In the genomic region with DNA sequence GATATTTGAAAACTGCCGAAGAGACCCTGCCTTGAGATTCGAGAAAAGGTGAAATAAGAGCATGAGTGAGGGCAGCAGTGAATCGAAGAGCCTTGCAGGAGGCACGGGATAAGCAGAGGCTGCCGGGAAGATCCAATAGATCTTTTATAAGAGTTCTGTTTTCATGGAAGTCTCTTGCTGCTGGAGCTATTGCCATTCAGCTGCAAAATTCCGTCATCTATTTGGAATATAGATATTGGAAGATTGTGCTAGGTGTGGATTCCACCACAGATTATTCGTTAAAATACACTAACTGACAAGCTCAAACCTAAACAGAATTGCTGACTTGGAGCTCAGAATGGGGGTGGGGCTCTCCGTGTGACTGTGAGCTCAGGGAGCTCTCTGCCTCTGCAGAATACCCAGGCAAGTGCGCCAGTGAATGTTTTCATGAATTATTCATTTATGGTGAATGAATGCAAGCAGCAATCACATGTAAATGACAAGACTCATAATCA, we compare ENCODE assay signal across 1 cellular context.
TF ChIP-seq lines count a peak whose summit lies in the region.

No MANE protein-coding gene starts in this region.

TF ChIP-seq in HEK293, 187 proteins besides CTCF, POLR2A, EP300 and RAD21 (continued from another document):
- TF ChIP-seq, protein P1, sequence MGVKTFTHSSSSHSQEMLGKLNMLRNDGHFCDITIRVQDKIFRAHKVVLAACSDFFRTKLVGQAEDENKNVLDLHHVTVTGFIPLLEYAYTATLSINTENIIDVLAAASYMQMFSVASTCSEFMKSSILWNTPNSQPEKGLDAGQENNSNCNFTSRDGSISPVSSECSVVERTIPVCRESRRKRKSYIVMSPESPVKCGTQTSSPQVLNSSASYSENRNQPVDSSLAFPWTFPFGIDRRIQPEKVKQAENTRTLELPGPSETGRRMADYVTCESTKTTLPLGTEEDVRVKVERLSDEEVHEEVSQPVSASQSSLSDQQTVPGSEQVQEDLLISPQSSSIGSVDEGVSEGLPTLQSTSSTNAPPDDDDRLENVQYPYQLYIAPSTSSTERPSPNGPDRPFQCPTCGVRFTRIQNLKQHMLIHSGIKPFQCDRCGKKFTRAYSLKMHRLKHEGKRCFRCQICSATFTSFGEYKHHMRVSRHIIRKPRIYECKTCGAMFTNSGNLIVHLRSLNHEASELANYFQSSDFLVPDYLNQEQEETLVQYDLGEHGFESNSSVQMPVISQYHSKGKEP (tag by site-specific recombination; IDR thresholded peaks at IDR 0.05): 0 out of 2 replicates have a peak, but pooled peaks have one; percentile 0
- TF ChIP-seq ZBTB17 (tag by site-specific recombination; IDR thresholded peaks at IDR 0.05) (peak; percentile 71), MYNN (tag by site-specific recombination; IDR thresholded peaks at IDR 0.05; ENCODE audit: borderline replicate concordance) (0 out of 2 replicates have a peak, but pooled peaks have one; percentile 45), KLF9 (tag by site-specific recombination; IDR thresholded peaks at IDR 0.05; ENCODE audit: low read depth) (0 out of 2 replicates have a peak, but pooled peaks have one; percentile 7), ZIC2 (tag by site-specific recombination; IDR thresholded peaks at IDR 0.05) (0 out of 2 replicates have a peak, but pooled peaks have one; percentile 0)
- TF ChIP-seq, protein P2, sequence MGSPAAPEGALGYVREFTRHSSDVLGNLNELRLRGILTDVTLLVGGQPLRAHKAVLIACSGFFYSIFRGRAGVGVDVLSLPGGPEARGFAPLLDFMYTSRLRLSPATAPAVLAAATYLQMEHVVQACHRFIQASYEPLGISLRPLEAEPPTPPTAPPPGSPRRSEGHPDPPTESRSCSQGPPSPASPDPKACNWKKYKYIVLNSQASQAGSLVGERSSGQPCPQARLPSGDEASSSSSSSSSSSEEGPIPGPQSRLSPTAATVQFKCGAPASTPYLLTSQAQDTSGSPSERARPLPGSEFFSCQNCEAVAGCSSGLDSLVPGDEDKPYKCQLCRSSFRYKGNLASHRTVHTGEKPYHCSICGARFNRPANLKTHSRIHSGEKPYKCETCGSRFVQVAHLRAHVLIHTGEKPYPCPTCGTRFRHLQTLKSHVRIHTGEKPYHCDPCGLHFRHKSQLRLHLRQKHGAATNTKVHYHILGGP (tag by site-specific recombination; IDR thresholded peaks at IDR 0.05): no peak
TF ChIP-seq in HEK293: peak in this region for 8.
